In genomic region chr19:20388826-20389225, GRCh38 we compare ENCODE assay signal across 29 cellular contexts.
"Had no signal": no experiment of that assay in that cellular context is flagged by ENCODE, and none has a peak within 500 bp of the region (broad histone marks: within the 10 kb centered on the region; RNA-seq: fewer than 3 reads in every experiment).

No MANE protein-coding gene starts in this region.

- H3K4me1 Mint-ChIP-seq: activated CD4-positive, alpha-beta T cell treated with anti-CD3 and anti-CD28 coated beads for 36 hours; activated CD4-positive, alpha-beta T cell treated with anti-CD3 and anti-CD28 coated beads, Interleukin-2, amount 10 ng/mL, durations not matched to agents 24 days and 14 days; activated CD8-positive, alpha-beta memory T cell treated with anti-CD3 and anti-CD28 coated beads, Interleukin-2, amount 10 ng/mL, durations not matched to agents 7 days and 5 days; activated naive CD4-positive, alpha-beta T cell treated with anti-CD3 and anti-CD28 coated beads, Interleukin-2, amount 50 U/mL, for 24 hours; activated naive CD8-positive, alpha-beta T cell treated with anti-CD3 and anti-CD28 coated beads for 36 hours; activated naive CD8-positive, alpha-beta T cell treated with anti-CD3 and anti-CD28 coated beads, Interleukin-2, amount 50 U/mL, for 24 hours had no signal

- H3K27ac ChIP-seq: adrenal gland, body of pancreas, epithelial cell of prostate had no signal

- H3K4me3 Mint-ChIP-seq: activated CD4-positive, alpha-beta memory T cell treated with anti-CD3 and anti-CD28 coated beads for 36 hours; activated CD4-positive, alpha-beta T cell treated with anti-CD3 and anti-CD28 coated beads for 36 hours; activated CD4-positive, alpha-beta T cell treated with anti-CD3 and anti-CD28 coated beads, Interleukin-2, amount 10 ng/mL, durations not matched to agents 24 days and 14 days; activated CD8-positive, alpha-beta memory T cell treated with anti-CD3 and anti-CD28 coated beads, Interleukin-2, amount 10 ng/mL, durations not matched to agents 7 days and 5 days; activated CD8-positive, alpha-beta T cell treated with anti-CD3 and anti-CD28 coated beads, Interleukin-2, amount 10 ng/mL, durations not matched to agents 7 days and 5 days; activated naive CD4-positive, alpha-beta T cell treated with anti-CD3 and anti-CD28 coated beads for 36 hours; activated naive CD4-positive, alpha-beta T cell treated with anti-CD3 and anti-CD28 coated beads, Interleukin-2, amount 50 U/mL, for 24 hours; activated naive CD8-positive, alpha-beta T cell treated with anti-CD3 and anti-CD28 coated beads for 36 hours; activated naive CD8-positive, alpha-beta T cell treated with anti-CD3 and anti-CD28 coated beads, Interleukin-2, amount 50 U/mL, for 24 hours; activated T-helper 1 cell treated with anti-CD3 and anti-CD28 coated beads, Interleukin-12 subunit alpha, Interleukin-12 subunit beta, Interleukin-2, Interleukin-4 antibody, amounts not matched to agents 30 ng/mL and 10 ng/mL and 1 ng/mL, durations not matched to agents 14 hours and 24 hours and 36 hours; effector memory CD8-positive, alpha-beta T cell had no signal

- H3K36me3 Mint-ChIP-seq: activated naive CD4-positive, alpha-beta T cell treated with anti-CD3 and anti-CD28 coated beads, Interleukin-2, amount 50 U/mL, for 24 hours had no signal

- H3K27me3 ChIP-seq: adrenal gland, body of pancreas had no signal

- H3K36me3 ChIP-seq: adrenal gland had no signal

- H3K4me3 ChIP-seq: adrenal gland, body of pancreas had no signal

- H3K4me1 ChIP-seq: adrenal gland, body of pancreas had no signal

- H3K27me3 Mint-ChIP-seq: activated CD4-positive, alpha-beta memory T cell treated with anti-CD3 and anti-CD28 coated beads for 36 hours; activated CD4-positive, alpha-beta T cell treated with anti-CD3 and anti-CD28 coated beads for 36 hours; activated CD4-positive, alpha-beta T cell treated with anti-CD3 and anti-CD28 coated beads, Interleukin-2, amount 10 ng/mL, durations not matched to agents 24 days and 14 days; activated CD8-positive, alpha-beta memory T cell treated with anti-CD3 and anti-CD28 coated beads, Interleukin-2, amount 10 ng/mL, durations not matched to agents 7 days and 5 days; activated naive CD4-positive, alpha-beta T cell treated with anti-CD3 and anti-CD28 coated beads, Interleukin-2, amount 50 U/mL, for 24 hours; activated naive CD8-positive, alpha-beta T cell treated with anti-CD3 and anti-CD28 coated beads for 36 hours; activated naive CD8-positive, alpha-beta T cell treated with anti-CD3 and anti-CD28 coated beads, Interleukin-2, amount 50 U/mL, for 24 hours; effector memory CD8-positive, alpha-beta T cell had no signal

- DNase-seq: activated CD4-positive, alpha-beta memory T cell treated with anti-CD3 and anti-CD28 coated beads for 36 hours; activated CD4-positive, alpha-beta T cell treated with anti-CD3 and anti-CD28 coated beads for 36 hours; activated CD4-positive, alpha-beta T cell treated with anti-CD3 and anti-CD28 coated beads, Interleukin-2, amount 10 ng/mL, durations not matched to agents 24 days and 14 days; activated CD4-positive, CD25-positive, alpha-beta regulatory T cell; activated CD4-positive, CD25-positive, alpha-beta regulatory T cell treated with anti-CD3 and anti-CD28 coated beads, Interleukin-2, amount 50 U/mL, for 72 hours; activated CD8-positive, alpha-beta memory T cell treated with anti-CD3 and anti-CD28 coated beads, Interleukin-2, amount 10 ng/mL, durations not matched to agents 7 days and 5 days; activated CD8-positive, alpha-beta memory T cell treated with anti-CD3 and anti-CD28 coated beads, Interleukin-2, amount 50 U/mL, for 4 hours; activated CD8-positive, alpha-beta T cell treated with anti-CD3 and anti-CD28 coated beads, Interleukin-2, amount 10 ng/mL, durations not matched to agents 7 days and 5 days; activated effector memory CD4-positive, alpha-beta T cell treated with anti-CD3 and anti-CD28 coated beads, Interleukin-2, amount 50 U/mL, for 16 hours; activated naive CD4-positive, alpha-beta T cell treated with anti-CD3 and anti-CD28 coated beads for 36 hours; activated naive CD8-positive, alpha-beta T cell treated with anti-CD3 and anti-CD28 coated beads for 36 hours; activated naive CD8-positive, alpha-beta T cell treated with anti-CD3 and anti-CD28 coated beads, Interleukin-2, amount 50 U/mL, for 24 hours; activated T-cell treated with anti-CD3 and anti-CD28 coated beads, Interleukin-2, amount 50 U/mL, for 1 hour; activated T-cell treated with anti-CD3 and anti-CD28 coated beads, Interleukin-2, amount 50 U/mL, for 48 hours; adrenal gland; amygdala; aorta; body of pancreas; cortex of kidney; dermis blood vessel endothelial cell; effector CD4-positive, alpha-beta T cell; effector memory CD8-positive, alpha-beta T cell; foreskin fibroblast; glutamatergic neuron; T-helper 2 cell had no signal

- H3K27ac Mint-ChIP-seq: activated CD4-positive, alpha-beta memory T cell treated with anti-CD3 and anti-CD28 coated beads for 36 hours; activated CD4-positive, alpha-beta T cell treated with anti-CD3 and anti-CD28 coated beads for 36 hours; activated CD4-positive, alpha-beta T cell treated with anti-CD3 and anti-CD28 coated beads, Interleukin-2, amount 10 ng/mL, durations not matched to agents 24 days and 14 days; activated CD8-positive, alpha-beta memory T cell treated with anti-CD3 and anti-CD28 coated beads, Interleukin-2, amount 10 ng/mL, durations not matched to agents 7 days and 5 days; activated CD8-positive, alpha-beta T cell treated with anti-CD3 and anti-CD28 coated beads, Interleukin-2, amount 10 ng/mL, durations not matched to agents 7 days and 5 days; activated naive CD4-positive, alpha-beta T cell treated with anti-CD3 and anti-CD28 coated beads for 36 hours; activated naive CD4-positive, alpha-beta T cell treated with anti-CD3 and anti-CD28 coated beads, Interleukin-2, amount 50 U/mL, for 24 hours; activated naive CD8-positive, alpha-beta T cell treated with anti-CD3 and anti-CD28 coated beads for 36 hours; activated naive CD8-positive, alpha-beta T cell treated with anti-CD3 and anti-CD28 coated beads, Interleukin-2, amount 50 U/mL, for 24 hours; activated T-helper 1 cell treated with anti-CD3 and anti-CD28 coated beads, Interleukin-12 subunit alpha, Interleukin-12 subunit beta, Interleukin-2, Interleukin-4 antibody, amounts not matched to agents 30 ng/mL and 10 ng/mL and 1 ng/mL, durations not matched to agents 14 hours and 24 hours and 36 hours; activated T-helper 2 cell treated with anti-CD3 and anti-CD28 coated beads, Interferon-gamma antibody, Interleukin-2, Interleukin-4, amounts not matched to agents 10 μg/mL and 5 μg/mL and 100 μg/mL, durations not matched to agents 14 hours and 24 hours and 36 hours; effector memory CD8-positive, alpha-beta T cell had no signal
